In the genomic region with DNA sequence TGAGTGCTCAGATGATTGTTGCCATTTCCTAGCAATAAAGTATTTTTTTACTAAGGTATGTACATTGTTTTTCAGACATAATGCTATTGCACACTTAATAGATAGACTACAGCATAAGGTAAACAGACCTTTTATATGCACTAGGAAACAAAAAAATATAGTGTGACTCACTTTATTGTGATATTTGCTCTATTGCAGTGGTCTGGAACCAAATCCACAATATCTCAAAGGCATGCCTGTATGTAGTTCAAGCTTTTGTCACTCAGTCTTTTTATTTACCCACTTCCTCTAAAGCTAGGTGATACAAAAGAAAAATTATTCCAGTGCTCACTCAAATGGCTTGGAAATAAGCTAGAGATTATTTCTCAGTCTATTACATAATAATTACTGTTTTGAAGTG, we compare ENCODE assay signal across 23 cellular contexts.
"Had no signal": no experiment of that assay in that cellular context is flagged by ENCODE, and none has a peak within 500 bp of the region (broad histone marks: within the 10 kb centered on the region; RNA-seq: fewer than 3 reads in every experiment).

No MANE protein-coding gene starts in this region.

- DNase-seq: islet precursor cell; left ventricle myocardium inferior; midbrain; mucosa of descending colon; naive thymus-derived CD4-positive, alpha-beta T cell; ovary; right lobe of liver; stimulated activated CD4-positive, alpha-beta T cell treated with anti-CD3 and anti-CD28 coated beads, Interleukin-1b, Interleukin-23, amount 100 ng/mL, for 48 hours; stimulated activated CD4-positive, alpha-beta T cell treated with anti-CD3 and anti-CD28 coated beads, Interleukin-2, amount 100 ng/mL, for 48 hours; stimulated activated CD4-positive, alpha-beta T cell treated with anti-CD3 and anti-CD28 coated beads, Interleukin-4, amount 100 ng/mL, for 4 hours; stimulated activated CD8-positive, alpha-beta memory T cell treated with anti-CD3 and anti-CD28 coated beads, Interleukin-4, amount 100 ng/mL, for 48 hours; stimulated activated naive B cell treated with anti-CD40 and anti-IgM and Interleukin-4, amounts not matched to agents 10 μg/mL and 1 μg/mL and 100 μg/mL, for 72 hours; stimulated activated naive CD8-positive, alpha-beta T cell treated with anti-CD3 and anti-CD28 coated beads, Interleukin-15, Interleukin-2, amounts not matched to agents 100 U/mL and 50 U/mL, for 24 hours; stomach; testis; thyroid gland; transverse colon; upper lobe of left lung had no signal

- H3K27me3 ChIP-seq: ovary, right atrium auricular region, right lobe of liver, stomach, testis, thyroid gland, transverse colon, upper lobe of left lung, vagina had no signal

- H3K9me3 ChIP-seq: mucosa of descending colon, ovary, right lobe of liver, testis, thyroid gland, upper lobe of left lung, vagina had no signal

- ATAC-seq: mucosa of descending colon; naive thymus-derived CD4-positive, alpha-beta T cell; natural killer cell treated with Interleukin-12 subunit alpha and Interleukin-12 subunit beta and Interleukin-15 and Interleukin-18, amount 100 ng/mL, for 72 hours; right lobe of liver; stimulated activated naive B cell treated with anti-CD40 and anti-IgM and Interleukin-4, amounts not matched to agents 10 μg/mL and 1 μg/mL and 100 μg/mL, for 72 hours; stimulated activated naive CD8-positive, alpha-beta T cell treated with anti-CD3 and anti-CD28 coated beads, Interleukin-15, Interleukin-2, amounts not matched to agents 100 U/mL and 50 U/mL, for 24 hours had no signal

- H3K36me3 Mint-ChIP-seq: natural killer cell treated with Interleukin-12 subunit alpha and Interleukin-12 subunit beta and Interleukin-15 and Interleukin-18, amount 100 ng/mL, for 72 hours; stimulated activated naive B cell treated with anti-CD40 and anti-IgM and Interleukin-4, amounts not matched to agents 10 μg/mL and 1 μg/mL and 100 μg/mL, for 72 hours had no signal

- H3K4me1 Mint-ChIP-seq: naive thymus-derived CD4-positive, alpha-beta T cell; stimulated activated naive B cell treated with anti-CD40 and anti-IgM and Interleukin-4, amounts not matched to agents 10 μg/mL and 1 μg/mL and 100 μg/mL, for 72 hours had no signal

- H3K27ac ChIP-seq: left ventricle myocardium inferior, ovary, right atrium auricular region, right lobe of liver, stomach, testis, thyroid gland, transverse colon, upper lobe of left lung, vagina had no signal

- H3K27me3 Mint-ChIP-seq: natural killer cell treated with Interleukin-12 subunit alpha and Interleukin-12 subunit beta and Interleukin-15 and Interleukin-18, amount 100 ng/mL, for 72 hours; progenitor cell of endocrine pancreas; stimulated activated naive B cell treated with anti-CD40 and anti-IgM and Interleukin-4, amounts not matched to agents 10 μg/mL and 1 μg/mL and 100 μg/mL, for 72 hours had no signal

- H3K4me1 ChIP-seq: left ventricle myocardium inferior, right atrium auricular region, right lobe of liver, stomach, testis, thyroid gland, transverse colon, upper lobe of left lung, vagina had no signal

- H3K4me2 ChIP-seq: smooth muscle cell had no signal

- H3K27ac Mint-ChIP-seq: naive thymus-derived CD4-positive, alpha-beta T cell; natural killer cell treated with Interleukin-12 subunit alpha and Interleukin-12 subunit beta and Interleukin-15 and Interleukin-18, amount 100 ng/mL, for 72 hours; progenitor cell of endocrine pancreas; stimulated activated naive B cell treated with anti-CD40 and anti-IgM and Interleukin-4, amounts not matched to agents 10 μg/mL and 1 μg/mL and 100 μg/mL, for 72 hours had no signal

- H3K4me3 Mint-ChIP-seq: naive thymus-derived CD4-positive, alpha-beta T cell; natural killer cell treated with Interleukin-12 subunit alpha and Interleukin-12 subunit beta and Interleukin-15 and Interleukin-18, amount 100 ng/mL, for 72 hours; stimulated activated naive B cell treated with anti-CD40 and anti-IgM and Interleukin-4, amounts not matched to agents 10 μg/mL and 1 μg/mL and 100 μg/mL, for 72 hours had no signal
